16 cellular contexts compared by ENCODE assay signal in genomic region chr9:134706522-134706921, GRCh38.
DNase-seq lines count a peak whose midpoint lies in the region; ATAC-seq and TF ChIP-seq lines count a peak whose summit lies in the region.
"Had no signal": no experiment of that assay in that cellular context is flagged by ENCODE, and none has a peak within 500 bp of the region (broad histone marks: within the 10 kb centered on the region; RNA-seq: fewer than 3 reads in every experiment).

No MANE protein-coding gene starts in this region.

- H3K27me3 ChIP-seq in heart left ventricle: no peaks in the 10 kb centered on the region
- peaks cover 0 to 92% (median 0%) of the 10 kb centered on the region in 4 donors for H3K27me3 ChIP-seq in esophagus squamous epithelium
- H3K27me3 ChIP-seq in vagina: no peaks in the 10 kb centered on the region
- H3K27me3 ChIP-seq in neural progenitor cell: no peaks in the 10 kb centered on the region
- peaks cover 71% of the 10 kb centered on the region for H3K27me3 ChIP-seq in PC-9 (ENCODE audit: insufficient read depth, low read depth)

- H3K36me3 Mint-ChIP-seq in osteocyte (ENCODE audit: unreplicated experiment) (peaks cover 29% of the 10 kb centered on the region), neural progenitor cell (no peaks in the 10 kb centered on the region)

- H3K36me3 ChIP-seq in heart left ventricle (peaks cover 0 to 15% (median 1%) of the 10 kb centered on the region in 9 donors), esophagus squamous epithelium (peaks cover 0 to 11% (median 0%) of the 10 kb centered on the region in 3 donors), vagina (no peaks in the 10 kb centered on the region), neural progenitor cell (no peaks in the 10 kb centered on the region), PC-9 (ENCODE audit: low read depth) (no peaks in the 10 kb centered on the region)

- H3K9me3 Mint-ChIP-seq in osteocyte (ENCODE audit: unreplicated experiment) (no peaks in the 10 kb centered on the region), neural progenitor cell (no peaks in the 10 kb centered on the region)
- H3K9me3 Mint-ChIP-seq: activated T-helper 1 cell treated with anti-CD3 and anti-CD28 coated beads, Interleukin-12 subunit alpha, Interleukin-12 subunit beta, Interleukin-2, Interleukin-4 antibody, amounts not matched to agents 30 ng/mL and 10 ng/mL and 1 ng/mL, durations not matched to agents 14 hours and 24 hours and 36 hours had no signal

- no peak overlapping the region for H3K4me2 ChIP-seq in neural progenitor cell
- no peak overlapping the region for H3K4me2 ChIP-seq in PC-9

- TF ChIP-seq CTCF in heart left ventricle (IDR thresholded peaks at IDR 0.05) (no peak), esophagus squamous epithelium (IDR thresholded peaks at IDR 0.05) (no peak), osteocyte (IDR thresholded peaks at IDR 0.05) (no peak), vagina (IDR thresholded peaks at IDR 0.05) (no peak), neural progenitor cell (IDR thresholded peaks at IDR 0.05) (no peak), PC-9 (conservative IDR thresholded peaks at IDR 0.05) (no peak)

- intact Hi-C loops in heart left ventricle (cut with DNase I): loop anchor here in 2 of 10 donors (10.0 kb wide), 1 partner anchor 278 kb away; no protein-coding TSS in a partner anchor
- intact Hi-C loops in left cardiac atrium (cut with DNase I): loop anchor here in 1 of 2 donors (10.0 kb wide), 1 partner anchor 368 kb away; no protein-coding TSS in a partner anchor
- intact Hi-C loops in esophagus squamous epithelium (cut with DNase I): no loop called here
- intact Hi-C loops in vagina (cut with DNase I): no loop called here
- intact Hi-C loops in PC-9 (cut with micrococcal nuclease; ENCODE audit: unreplicated experiment): no loop called here

- ATAC-seq in heart left ventricle (no peak), left cardiac atrium (no peak), HG02938 (IDR thresholded peaks at IDR 0.05; ENCODE audit: unreplicated experiment) (no peak)

- H3K4me3 ChIP-seq in heart left ventricle (no peak overlapping the region), esophagus squamous epithelium (no peak overlapping the region), vagina (no peak overlapping the region), neural progenitor cell (no peak overlapping the region), PC-9 (no peak overlapping the region)
- H3K4me3 ChIP-seq: dorsolateral prefrontal cortex had no signal

- H3K4me3 Mint-ChIP-seq in osteocyte (ENCODE audit: unreplicated experiment) (no peak overlapping the region), neural progenitor cell (no peak overlapping the region)
- H3K4me3 Mint-ChIP-seq: activated T-helper 1 cell treated with anti-CD3 and anti-CD28 coated beads, Interleukin-12 subunit alpha, Interleukin-12 subunit beta, Interleukin-2, Interleukin-4 antibody, amounts not matched to agents 30 ng/mL and 10 ng/mL and 1 ng/mL, durations not matched to agents 14 hours and 24 hours and 36 hours had no signal

- H3K9me3 ChIP-seq in heart left ventricle: no peaks in the 10 kb centered on the region
- no peaks in the 10 kb centered on the region for H3K9me3 ChIP-seq in esophagus squamous epithelium
- H3K9me3 ChIP-seq in vagina: no peaks in the 10 kb centered on the region
- no peaks in the 10 kb centered on the region for H3K9me3 ChIP-seq in neural progenitor cell (ENCODE audit: low read depth)
- H3K9me3 ChIP-seq in PC-9 (ENCODE audit: insufficient read depth, low read depth): no peaks in the 10 kb centered on the region
- H3K9me3 ChIP-seq: Caco-2 had no signal

- no peaks in the 10 kb centered on the region for H3F3A ChIP-seq in neural progenitor cell (ENCODE audit: low read depth)
- H3F3A ChIP-seq in PC-9 (ENCODE audit: insufficient read depth, low read depth): no peaks in the 10 kb centered on the region

- peaks cover 0 to 77% (median 29%) of the 10 kb centered on the region in 12 donors for H3K4me1 ChIP-seq in heart left ventricle
- peaks cover 0 to 85% (median 34%) of the 10 kb centered on the region in 3 donors for H3K4me1 ChIP-seq in esophagus squamous epithelium
- peaks cover 93% of the 10 kb centered on the region for H3K4me1 ChIP-seq in vagina
- H3K4me1 ChIP-seq in neural progenitor cell: no peaks in the 10 kb centered on the region
- no peaks in the 10 kb centered on the region for H3K4me1 ChIP-seq in PC-9 (replicated peaks; ENCODE audit: insufficient read depth)
- H3K4me1 ChIP-seq: Caco-2 had no signal

- H3K9ac ChIP-seq in neural progenitor cell: no peak overlapping the region

- no peak for TF ChIP-seq POLR2A in heart left ventricle (IDR thresholded peaks at IDR 0.05)
- TF ChIP-seq POLR2A in esophagus squamous epithelium (IDR thresholded peaks at IDR 0.05): no peak
- TF ChIP-seq POLR2A in vagina (IDR thresholded peaks at IDR 0.05): no peak

- CTCF ChIA-PET in PC-9 (lab: Charles Lee): no interaction called here

- H3K4me1 Mint-ChIP-seq in osteocyte (ENCODE audit: unreplicated experiment): peaks cover 74% of the 10 kb centered on the region
- H3K4me1 Mint-ChIP-seq in neural progenitor cell: peaks cover 12% of the 10 kb centered on the region

- DNase-seq in heart left ventricle: peak in 2 of 5 donors; percentile 34 to 51
- DNase-seq in left cardiac atrium: no peak
- DNase-seq in esophagus squamous epithelium (lab: John Stamatoyannopoulos, UW): no peak
- no peak for DNase-seq in osteocyte (ENCODE audit: extremely low spot score, unreplicated experiment)
- no peak for DNase-seq in vagina (ENCODE audit: extremely low spot score in 2 of 2)
- no peak for DNase-seq in neural progenitor cell (ENCODE audit: low spot score)
- DNase-seq in PC-9: no peak
- DNase-seq: ACHN; activated CD4-positive, alpha-beta T cell treated with anti-CD3 and anti-CD28 coated beads, Interleukin-2, amount 50 U/mL, for 48 hours; Caco-2; dorsolateral prefrontal cortex; GF-D8; occipital lobe; SIG-M5 had no signal

- no peaks in the 10 kb centered on the region for H3K9me2 ChIP-seq in PC-9 (ENCODE audit: insufficient read depth)

- no peaks in the 10 kb centered on the region for H3K27me3 Mint-ChIP-seq in osteocyte (ENCODE audit: unreplicated experiment)
- peaks cover 6% of the 10 kb centered on the region for H3K27me3 Mint-ChIP-seq in neural progenitor cell (ENCODE audit: insufficient read depth, low read depth)

- no peaks in the 10 kb centered on the region for H3K79me2 ChIP-seq in neural progenitor cell (ENCODE audit: low read depth)
- H3K79me2 ChIP-seq in PC-9 (ENCODE audit: low read depth): no peaks in the 10 kb centered on the region

- H3K27ac ChIP-seq in heart left ventricle: peak overlapping the region; percentile 5 to 92 (median 72)
- H3K27ac ChIP-seq in esophagus squamous epithelium: peak overlapping the region; percentile 56 to 77 (median 72)
- H3K27ac ChIP-seq in vagina: peak overlapping the region; percentile 94
- no peak overlapping the region for H3K27ac ChIP-seq in neural progenitor cell
- H3K27ac ChIP-seq in PC-9: no peak overlapping the region

- BruUV-seq in PC-9 (replicated peaks; lab: Mats Ljungman, UMichigan): no TSS peak

- H2AFZ ChIP-seq in neural progenitor cell (replicated peaks) (no peak overlapping the region), PC-9 (no peak overlapping the region)

- H3K27ac Mint-ChIP-seq in osteocyte (ENCODE audit: unreplicated experiment): peak overlapping the region; percentile 93
- no peak overlapping the region for H3K27ac Mint-ChIP-seq in neural progenitor cell
- H3K27ac Mint-ChIP-seq: activated T-helper 1 cell treated with anti-CD3 and anti-CD28 coated beads, Interleukin-12 subunit alpha, Interleukin-12 subunit beta, Interleukin-2, Interleukin-4 antibody, amounts not matched to agents 30 ng/mL and 10 ng/mL and 1 ng/mL, durations not matched to agents 14 hours and 24 hours and 36 hours had no signal

- POLR2A ChIA-PET in PC-9 (lab: Charles Lee; ENCODE audit: unreplicated experiment): no interaction called here

- H4K20me1 ChIP-seq in neural progenitor cell (ENCODE audit: low read depth) (no peaks in the 10 kb centered on the region), PC-9 (ENCODE audit: insufficient read depth) (no peaks in the 10 kb centered on the region)

- WGBS in heart left ventricle, 4 donors: 73 to 84% (median 74%) methylated on average over 4 to 6 of the region's 6 CpGs
- WGBS in esophagus squamous epithelium, 2 donors: no CpG with 5 or more reads among the region's 6 CpGs

Comparison
In these comparisons a context has a peak if more than half of its experiments do, and no peak if none do; other contexts are left out.
1. H3K27ac ChIP-seq: peak in heart left ventricle (12 of 12), esophagus squamous epithelium (4 of 4) and vagina (single experiment); none in neural progenitor cell (single experiment) and PC-9 (single experiment).